In genomic region chr18:49178736-49179135, GRCh38 we compare ENCODE assay signal across 8 cellular contexts.
DNase-seq lines count a peak whose midpoint lies in the region; TF ChIP-seq lines count a peak whose summit lies in the region.

No MANE protein-coding gene starts in this region.

- intact Hi-C loops in breast epithelium (cut with DNase I; ENCODE audit: low total_unique reads): no loop called here

- peak; percentile 52 for DNase-seq in COR-L47 (lab: John Stamatoyannopoulos, UW)
- peak in 1 of 2 experiments; percentile 23 for DNase-seq in HL-60 (ENCODE audit: low read depth in 1 of 2, low spot score in 1 of 2)
- DNase-seq in breast epithelium (ENCODE audit: low spot score in 2 of 2): no peak
- peak; percentile 23 for DNase-seq in mesendoderm
- DNase-seq in H4 (ENCODE audit: low spot score): no peak
- no peak for DNase-seq in central memory CD4-positive, alpha-beta T cell
- DNase-seq in mucosa of gallbladder (ENCODE audit: low spot score): no peak
- no peak for DNase-seq in COLO829 (ENCODE audit: low spot score)

- no peak overlapping the region for H3K27ac ChIP-seq in HL-60 (replicated peaks)
- H3K27ac ChIP-seq in breast epithelium: no peak overlapping the region
- H3K27ac ChIP-seq in mesendoderm (ENCODE audit: low read depth, low read length): no peak overlapping the region

- H3K4me2 ChIP-seq in mesendoderm (ENCODE audit: low read length): no peak overlapping the region

- TF ChIP-seq CTCF in HL-60 (IDR thresholded peaks at IDR 0.05; ENCODE audit: insufficient read depth, low read length): peak; percentile 28
- peak in 2 of 3 donors; percentile 18 to 35 for TF ChIP-seq CTCF in breast epithelium (IDR thresholded peaks at IDR 0.05)

- no peaks in the 10 kb centered on the region for H3K9me3 ChIP-seq in breast epithelium

- H2BK5ac ChIP-seq in mesendoderm (ENCODE audit: low read length): no peak overlapping the region

- H2AK5ac ChIP-seq in mesendoderm (ENCODE audit: low read length): no peak overlapping the region

- H3K79me1 ChIP-seq in mesendoderm (ENCODE audit: low read length): no peaks in the 10 kb centered on the region

- H4K5ac ChIP-seq in mesendoderm (ENCODE audit: low read length): no peak overlapping the region

- TF ChIP-seq POLR2A in breast epithelium (IDR thresholded peaks at IDR 0.05): no peak

- H3K27me3 ChIP-seq in HL-60 (ENCODE audit: insufficient read depth, poor library complexity, severe bottlenecking): no peaks in the 10 kb centered on the region
- no peaks in the 10 kb centered on the region for H3K27me3 ChIP-seq in breast epithelium
- no peaks in the 10 kb centered on the region for H3K27me3 ChIP-seq in mesendoderm (ENCODE audit: insufficient read depth, low read length, poor library complexity)

- no peak overlapping the region for H2BK120ac ChIP-seq in mesendoderm (ENCODE audit: low read depth, low read length)

- no CpG with 5 or more reads among the region's 3 CpGs for whole genome bisulfite sequencing in mesendoderm (ENCODE audit: extremely low coverage, insufficient coverage, low lambda C conversion rate)

- H3K4me1 ChIP-seq in breast epithelium (no peaks in the 10 kb centered on the region), mesendoderm (ENCODE audit: control insufficient read depth, low read depth, low read length) (no peaks in the 10 kb centered on the region)

- H3K4ac ChIP-seq in mesendoderm (ENCODE audit: low read depth, low read length): no peak overlapping the region

- no peak overlapping the region for H3K18ac ChIP-seq in mesendoderm (ENCODE audit: low read length)

- H4K8ac ChIP-seq in mesendoderm (ENCODE audit: low read depth, low read length): no peak overlapping the region

- H3K4me3 ChIP-seq in HL-60 (replicated peaks; ENCODE audit: insufficient read depth, low read length) (no peak overlapping the region), breast epithelium (no peak overlapping the region), mesendoderm (ENCODE audit: low read length) (no peak overlapping the region)

- no peaks in the 10 kb centered on the region for H3K36me3 ChIP-seq in breast epithelium
- no peaks in the 10 kb centered on the region for H3K36me3 ChIP-seq in mesendoderm (ENCODE audit: control insufficient read depth, insufficient read depth, low read length)

- H3K79me2 ChIP-seq in mesendoderm (ENCODE audit: control insufficient read depth, insufficient read depth, low read length): no peaks in the 10 kb centered on the region

- no peak overlapping the region for H3K56ac ChIP-seq in mesendoderm (ENCODE audit: low read length)

- H2BK15ac ChIP-seq in mesendoderm (replicated peaks; ENCODE audit: low read depth): no peak overlapping the region

- no peak overlapping the region for H3K9ac ChIP-seq in mesendoderm (ENCODE audit: low read length)

- no peak overlapping the region for H3K23ac ChIP-seq in mesendoderm (ENCODE audit: low read length)

Comparison
In these comparisons a context has a peak if more than half of its experiments do, and no peak if none do; other contexts are left out.
1. DNase-seq: peak in COR-L47 (single experiment) and mesendoderm (single experiment); none in breast epithelium (0 of 2), H4 (single experiment), central memory CD4-positive, alpha-beta T cell (single experiment), mucosa of gallbladder (single experiment) and COLO829 (single experiment).